Comparison of ENCODE assay signal across 10 cellular contexts in genomic region chr21:16002872-16003466, GRCh38.
A peak's percentile ranks its signal among the peaks of the same experiment; 100 is the strongest.
DNase-seq lines count a peak whose midpoint lies in the region; ATAC-seq, FAIRE-seq and TF ChIP-seq lines count a peak whose summit lies in the region.
"Had no signal": no experiment of that assay in that cellular context is flagged by ENCODE, and none has a peak within 500 bp of the region (broad histone marks: within the 10 kb centered on the region; RNA-seq: fewer than 3 reads in every experiment).

No MANE protein-coding gene starts in this region.

- FAIRE-seq in pancreas (lab: Jason Lieb, UNC): no peak
- FAIRE-seq: small intestine had no signal

- H3K4me1 ChIP-seq in pancreas: no peaks in the 10 kb centered on the region
- H3K4me1 ChIP-seq: SJCRH30 had no signal

- H3K27me3 ChIP-seq in pancreas: no peaks in the 10 kb centered on the region
- H3K27me3 ChIP-seq: SJCRH30 had no signal

- no peak for TF ChIP-seq POLR2A in NB4 (IDR thresholded peaks at IDR 0.05; ENCODE audit: extremely low read depth, insufficient read length)

- intact Hi-C loops in pancreas (cut with DNase I): no loop called here

- TF ChIP-seq CTCF in C4-2B (conservative IDR thresholded peaks at IDR 0.05): peak; percentile 92
- TF ChIP-seq CTCF in NB4 (IDR thresholded peaks at IDR 0.05; ENCODE audit: low read depth, low read length): no peak
- TF ChIP-seq CTCF in pancreas (IDR thresholded peaks at IDR 0.05): no peak

- H3K9me3 ChIP-seq in pancreas: no peaks in the 10 kb centered on the region
- H3K9me3 ChIP-seq: SJCRH30 had no signal

- no peaks in the 10 kb centered on the region for H3K36me3 ChIP-seq in pancreas
- H3K36me3 ChIP-seq: SJCRH30 had no signal

- DNase-seq in NB4 (ENCODE audit: low read depth) (peak; percentile 1), dedifferentiated amniotic fluid mesenchymal stem cell (ENCODE audit: extremely low spot score) (peak; percentile 44), midbrain (lab: John Stamatoyannopoulos, UW) (peak; percentile 22), NCI-H526 treated with DMSO at 0.1 percent for 48 hours (lab: John Stamatoyannopoulos, UW) (no peak), NCI-H1694 treated with DMSO at 0.1 percent for 48 hours (lab: John Stamatoyannopoulos, UW) (no peak), pancreas (no peak)
- DNase-seq: small intestine had no signal

- H3K4me3 ChIP-seq in NB4 (ENCODE audit: low read depth, low read length): no peak overlapping the region
- H3K4me3 ChIP-seq in pancreas: no peak overlapping the region
- H3K4me3 ChIP-seq: SJCRH30 had no signal

- H3K27ac ChIP-seq in C4-2B: peak overlapping the region; percentile 27
- no peak overlapping the region for H3K27ac ChIP-seq in pancreas
- H3K27ac ChIP-seq: SJCRH30 had no signal

- ATAC-seq in HG03439 (IDR thresholded peaks at IDR 0.05; ENCODE audit: unreplicated experiment): no peak
- ATAC-seq in pancreas: no peak

Comparison
In these comparisons a context has a peak if more than half of its experiments do, and no peak if none do; other contexts are left out.
1. DNase-seq: peak in NB4 (single experiment), dedifferentiated amniotic fluid mesenchymal stem cell (single experiment) and midbrain (single experiment); none in NCI-H526 treated with DMSO at 0.1 percent for 48 hours (single experiment), NCI-H1694 treated with DMSO at 0.1 percent for 48 hours (single experiment) and pancreas (0 of 6).